In genomic region chr19:16495982-16496612, GRCh38 we compare ENCODE assay signal across 8 cellular contexts. TPM values are rescaled to one million over a fixed set of nuclear protein-coding genes. Genes with fewer than 3 reads are reported as not detected.
DNase-seq lines count a peak whose midpoint lies in the region; ATAC-seq and TF ChIP-seq lines count a peak whose summit lies in the region.

TSS of gene C19orf44 (plus strand) at chr19:16496394. CDS start at chr19:16500793, 4,399 bp downstream.
A gene with protein sequence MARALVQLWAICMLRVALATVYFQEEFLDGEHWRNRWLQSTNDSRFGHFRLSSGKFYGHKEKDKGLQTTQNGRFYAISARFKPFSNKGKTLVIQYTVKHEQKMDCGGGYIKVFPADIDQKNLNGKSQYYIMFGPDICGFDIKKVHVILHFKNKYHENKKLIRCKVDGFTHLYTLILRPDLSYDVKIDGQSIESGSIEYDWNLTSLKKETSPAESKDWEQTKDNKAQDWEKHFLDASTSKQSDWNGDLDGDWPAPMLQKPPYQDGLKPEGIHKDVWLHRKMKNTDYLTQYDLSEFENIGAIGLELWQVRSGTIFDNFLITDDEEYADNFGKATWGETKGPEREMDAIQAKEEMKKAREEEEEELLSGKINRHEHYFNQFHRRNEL (minus strand): TSS chr19:16496167. CDS start chr19:16496129, 38 bp downstream.

- ATAC-seq in HG02678 (IDR thresholded peaks at IDR 0.05; ENCODE audit: unreplicated experiment): peak; percentile 97
- ATAC-seq in activated naive CD8-positive, alpha-beta T cell treated with anti-CD3 and anti-CD28 coated beads, Interleukin-2, amount 10 ng/mL, durations not matched to agents 7 days and 5 days (ENCODE audit: low read depth): peak; percentile 98

- peaks cover 3% of the 10 kb centered on the region for H3K36me3 ChIP-seq in thymus (ENCODE audit: control insufficient read depth, insufficient read depth)

- intact Hi-C loops in head of caudate nucleus (cut with DNase I): loop anchor here (2.0 kb wide), 1 partner anchor 77 kb away; the partner anchor contains the start of gene SLC35E1

- no peaks in the 10 kb centered on the region for H3K9me3 ChIP-seq in thymus (ENCODE audit: control insufficient read depth)

- no peaks in the 10 kb centered on the region for H3K27me3 ChIP-seq in thymus (ENCODE audit: control insufficient read depth, insufficient read depth)

- WGBS in thymus: under 1% methylated on average over 52 of the region's 52 CpGs

- H3K4me3 Mint-ChIP-seq in activated naive CD8-positive, alpha-beta T cell treated with anti-CD3 and anti-CD28 coated beads, Interleukin-2, amount 10 ng/mL, durations not matched to agents 7 days and 5 days: peak within 1 kb of the TSS; percentile 88
- H3K4me3 Mint-ChIP-seq in osteocyte (ENCODE audit: unreplicated experiment): peak within 1 kb of the TSS; percentile 99

- H3K27me3 Mint-ChIP-seq in activated naive CD8-positive, alpha-beta T cell treated with anti-CD3 and anti-CD28 coated beads, Interleukin-2, amount 10 ng/mL, durations not matched to agents 7 days and 5 days: no peaks in the 10 kb centered on the region
- no peaks in the 10 kb centered on the region for H3K27me3 Mint-ChIP-seq in osteocyte (ENCODE audit: unreplicated experiment)

- peak within 1 kb of the TSS; percentile 85 for H3K4me3 ChIP-seq in GM12864 (ENCODE audit: low read depth, low read length)
- peak within 1 kb of the TSS; percentile 59 for H3K4me3 ChIP-seq in thymus (ENCODE audit: low read length)

- H3K9me3 Mint-ChIP-seq in activated naive CD8-positive, alpha-beta T cell treated with anti-CD3 and anti-CD28 coated beads, Interleukin-2, amount 10 ng/mL, durations not matched to agents 7 days and 5 days: no peaks in the 10 kb centered on the region
- no peaks in the 10 kb centered on the region for H3K9me3 Mint-ChIP-seq in osteocyte (ENCODE audit: unreplicated experiment)

- H3K4me1 Mint-ChIP-seq in activated naive CD8-positive, alpha-beta T cell treated with anti-CD3 and anti-CD28 coated beads, Interleukin-2, amount 10 ng/mL, durations not matched to agents 7 days and 5 days: peaks cover 11% of the 10 kb centered on the region
- peaks cover 28% of the 10 kb centered on the region for H3K4me1 Mint-ChIP-seq in osteocyte (ENCODE audit: unreplicated experiment)

- H3K4me1 ChIP-seq in thymus (ENCODE audit: control insufficient read depth, insufficient read depth, low read length): peaks cover 7% of the 10 kb centered on the region

- H3K27ac Mint-ChIP-seq in activated naive CD8-positive, alpha-beta T cell treated with anti-CD3 and anti-CD28 coated beads, Interleukin-2, amount 10 ng/mL, durations not matched to agents 7 days and 5 days: peak within 1 kb of the TSS; percentile 74
- H3K27ac Mint-ChIP-seq in osteocyte (ENCODE audit: unreplicated experiment): peak within 1 kb of the TSS; percentile 95

- H3K27ac ChIP-seq in thymus (ENCODE audit: low read depth): peak within 1 kb of the TSS; percentile 26

- DNase-seq in GM12864 (ENCODE audit: low read depth): peak; percentile 95
- peak; percentile 99 for DNase-seq in NCI-H1105 treated with DMSO at 0.1 percent for 48 hours (lab: John Stamatoyannopoulos, UW)
- peak; percentile 99 for DNase-seq in SKM-1 treated with dmso at 0.1 percent for 144 hours (lab: John Stamatoyannopoulos, UW; ENCODE audit: unreplicated experiment)
- DNase-seq in activated naive CD8-positive, alpha-beta T cell treated with anti-CD3 and anti-CD28 coated beads, Interleukin-2, amount 10 ng/mL, durations not matched to agents 7 days and 5 days: peak; percentile 95
- DNase-seq in head of caudate nucleus: peak; percentile 97 to 100 (median 99)
- peak; percentile 99 for DNase-seq in osteocyte (ENCODE audit: extremely low spot score, unreplicated experiment)

- POLR2A ChIA-PET in activated naive CD8-positive, alpha-beta T cell treated with anti-CD3 and anti-CD28 coated beads, Interleukin-2, amount 10 ng/mL, durations not matched to agents 7 days and 5 days (lab: Charles Lee): interaction anchor here (0.8 to 2.2 kb wide), 5 partner anchors 24 to 345 kb away, joined by 3 to 13 read pairs (median 5); partner anchors contain the start of genes MED26, SMIM7 and TMEM38A

- TF ChIP-seq CTCF in GM12864 (IDR thresholded peaks at IDR 0.05; ENCODE audit: low read depth, low read length, missing control alignments): no peak
- TF ChIP-seq CTCF in osteocyte (IDR thresholded peaks at IDR 0.05): no peak

- peaks cover 2% of the 10 kb centered on the region for H3K36me3 Mint-ChIP-seq in activated naive CD8-positive, alpha-beta T cell treated with anti-CD3 and anti-CD28 coated beads, Interleukin-2, amount 10 ng/mL, durations not matched to agents 7 days and 5 days
- peaks cover 5% of the 10 kb centered on the region for H3K36me3 Mint-ChIP-seq in osteocyte (ENCODE audit: unreplicated experiment)

RNA-seq across cellular contexts. Expression of gene C19orf44, which starts in this region (rescaled TPM):
- total RNA-seq in activated naive CD8-positive, alpha-beta T cell treated with anti-CD3 and anti-CD28 coated beads, Interleukin-2, amount 10 ng/mL, durations not matched to agents 7 days and 5 days: 1 to 10 TPM; 3.0 to 3.3 TPM
- total RNA-seq in osteocyte: 5.3 and 5.5 TPM in 2 replicates
- 4.7 TPM for polyA plus RNA-seq in thymus

RNA-seq across cellular contexts. Expression of the second gene that starts in this region (rescaled TPM):
- not detected for total RNA-seq in activated naive CD8-positive, alpha-beta T cell treated with anti-CD3 and anti-CD28 coated beads, Interleukin-2, amount 10 ng/mL, durations not matched to agents 7 days and 5 days
- not detected in 2 replicates for total RNA-seq in osteocyte
- polyA plus RNA-seq in thymus: 0.09 TPM

Comparison
In these comparisons a context has a peak if more than half of its experiments do, and no peak if none do; other contexts are left out.
1. Peak in every context shown above with its lines: DNase-seq, ATAC-seq, H3K4me3 ChIP-seq and H3K27ac ChIP-seq.